ENCODE assay signal across 8 cellular contexts in the genomic region with DNA sequence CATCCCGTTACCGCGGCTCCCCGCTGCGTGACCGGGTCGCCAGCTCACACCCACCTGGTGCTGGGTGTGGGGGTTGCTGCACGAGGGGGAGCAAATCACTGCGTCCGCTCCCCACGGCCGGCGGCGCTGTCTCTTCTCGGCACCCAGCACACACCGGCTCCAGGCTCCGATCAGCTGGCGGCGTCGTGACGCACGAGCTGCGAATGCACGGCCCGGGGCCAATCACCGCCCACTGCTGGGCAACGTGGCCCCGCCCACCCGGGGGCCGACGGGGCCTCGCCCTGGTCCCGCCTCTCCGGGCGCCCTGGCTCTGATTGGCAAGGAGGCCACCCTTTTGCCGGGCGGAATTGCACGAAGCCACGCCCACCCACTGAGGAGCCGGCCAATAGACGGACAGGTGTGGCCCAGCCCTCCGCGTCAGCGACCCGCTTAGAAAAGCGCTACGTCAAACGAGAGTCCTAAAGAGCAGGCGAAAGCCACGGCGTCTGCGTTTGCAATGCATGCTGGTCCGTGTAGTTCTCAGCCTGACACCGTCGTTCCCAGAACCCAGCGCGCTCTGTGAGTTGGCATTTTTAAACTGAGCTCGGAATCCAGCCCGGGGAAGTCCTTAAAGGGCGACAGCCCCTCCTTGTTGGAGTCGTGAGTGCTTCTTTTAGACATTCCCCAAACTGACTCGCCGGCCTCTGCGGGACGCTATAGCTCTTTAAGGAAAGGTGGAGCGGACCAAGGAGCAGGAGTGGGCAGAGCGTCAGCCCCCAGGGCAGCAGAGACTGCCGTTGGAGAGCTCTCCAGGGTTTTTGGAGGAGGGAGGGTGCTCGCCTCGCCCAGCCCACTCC. TPM values are rescaled to one million over a fixed set of nuclear protein-coding genes. Genes with fewer than 3 reads are reported as not detected.
A peak's percentile ranks its signal among the peaks of the same experiment; 100 is the strongest.
DNase-seq lines count a peak whose midpoint lies in the region; ATAC-seq and TF ChIP-seq lines count a peak whose summit lies in the region.

No MANE protein-coding gene starts in this region.

- ATAC-seq in GM19043 (IDR thresholded peaks at IDR 0.05; ENCODE audit: low read depth, unreplicated experiment) (peak; percentile 71), HG03378 (IDR thresholded peaks at IDR 0.05; ENCODE audit: unreplicated experiment) (peak; percentile 70)

- peak overlapping the region; percentile 94 for H3K4me3 ChIP-seq in choroid plexus epithelial cell (ENCODE audit: low read depth, low read length)
- H3K4me3 ChIP-seq in kidney epithelial cell (ENCODE audit: low read depth, low read length) = peak overlapping the region; percentile 89

- DNase-seq in AG20443 (ENCODE audit: low spot score) = peak; percentile 98
- peak; percentile 100 for DNase-seq in NCI-H460 (ENCODE audit: extremely low read depth, low read depth)
- peak; percentile 100 for DNase-seq in activated CD4-positive, alpha-beta T cell treated with anti-CD3 and anti-CD28 coated beads for 24 hours (ENCODE audit: low read depth in 2 of 2)
- peak; percentile 100 for DNase-seq in choroid plexus epithelial cell (ENCODE audit: low read depth)
- DNase-seq in kidney epithelial cell (ENCODE audit: low read depth) = peak; percentile 100
- peak; percentile 100 for DNase-seq in stimulated activated CD4-positive, alpha-beta T cell treated with anti-CD3 and anti-CD28 coated beads, Interleukin-15, amount 100 ng/mL, for 48 hours (ENCODE audit: low read depth in 2 of 2)

- peak; percentile 32 for TF ChIP-seq CTCF in choroid plexus epithelial cell (conservative IDR thresholded peaks at IDR 0.05; ENCODE audit: low read depth, low read length)
- TF ChIP-seq CTCF in kidney epithelial cell (IDR thresholded peaks at IDR 0.05; ENCODE audit: insufficient read depth, low read length, poor library complexity, severe bottlenecking) = no peak

- no peaks in the 10 kb centered on the region for H3K27me3 ChIP-seq in kidney epithelial cell (ENCODE audit: control insufficient read depth, insufficient read depth, low read length)

- peaks cover 8% of the 10 kb centered on the region for H3K36me3 ChIP-seq in kidney epithelial cell (ENCODE audit: control insufficient read depth, insufficient read depth, low read length)

RNA-seq across cellular contexts. Expression of a gene that starts 6.1 kb away (rescaled TPM):
- total RNA-seq in NCI-H460 (2014; rRNA removed; shearing (Covaris generic)) = 0.98 and 1.6 TPM in 2 replicates
- polyA plus RNA-seq in NCI-H460 (2014; cell fraction: nucleus; rRNA removed) = 0.21 and 0.54 TPM in 2 replicates
- 1.8 and 1.9 TPM in 2 replicates for total RNA-seq in kidney epithelial cell

RNA-seq across cellular contexts. Expression of a gene that starts 8.2 kb away (rescaled TPM):
- 12.2 and 12.6 TPM in 2 replicates for total RNA-seq in NCI-H460 (2014; rRNA removed; shearing (Covaris generic))
- 26.3 and 29.8 TPM in 2 replicates for polyA plus RNA-seq in NCI-H460 (2014; cell fraction: nucleus; rRNA removed)
- total RNA-seq in kidney epithelial cell = 35.5 and 43.7 TPM in 2 replicates

RNA-seq across cellular contexts. Expression of a gene that starts 26.4 kb away (rescaled TPM):
- total RNA-seq in NCI-H460 (2014; rRNA removed; shearing (Covaris generic)) = 0.09 TPM in 1 of 2 replicates, not detected in the other
- polyA plus RNA-seq in NCI-H460 (2014; cell fraction: nucleus; rRNA removed) = not detected in 2 replicates
- total RNA-seq in kidney epithelial cell = 1.2 and 1.4 TPM in 2 replicates

RNA-seq across cellular contexts. Expression of a gene that starts 31.6 kb away (rescaled TPM):
- total RNA-seq in NCI-H460 (2014; rRNA removed; shearing (Covaris generic)) = 112 and 113 TPM in 2 replicates
- polyA plus RNA-seq in NCI-H460 (2014; cell fraction: nucleus; rRNA removed) = 126 and 223 TPM in 2 replicates
- total RNA-seq in kidney epithelial cell = 185 and 220 TPM in 2 replicates

RNA-seq across cellular contexts. Expression of a gene that starts 45.6 kb away (rescaled TPM):
- total RNA-seq in NCI-H460 (2014; rRNA removed; shearing (Covaris generic)) = not detected in 2 replicates
- polyA plus RNA-seq in NCI-H460 (2014; cell fraction: nucleus; rRNA removed) = not detected in 2 replicates
- total RNA-seq in kidney epithelial cell = 12.7 and 16.1 TPM in 2 replicates

Comparison
In these comparisons a context has a peak if more than half of its experiments do, and no peak if none do; other contexts are left out.
1. Peak in every context shown above with its lines: DNase-seq, ATAC-seq and H3K4me3 ChIP-seq.